In genomic region chr22:38314140-38314991, GRCh38 we compare ENCODE assay signal across 8 cellular contexts. TPM values are rescaled to one million over a fixed set of nuclear protein-coding genes. Genes with fewer than 3 reads are reported as not detected.
DNase-seq lines count a peak whose midpoint lies in the region; ATAC-seq and TF ChIP-seq lines count a peak whose summit lies in the region.

No MANE protein-coding gene starts in this region.

- peak overlapping the region; percentile 100 for H3K27ac ChIP-seq in RWPE1
- H3K27ac ChIP-seq in esophagus squamous epithelium: peak overlapping the region; percentile 98 to 100 (median 98)

- peak overlapping the region in 3 of 4 donors; percentile 74 to 96 (median 89) for H3K4me3 ChIP-seq in esophagus squamous epithelium

- H3K4me1 ChIP-seq in esophagus squamous epithelium: peaks cover 59 to 90% (median 68%) of the 10 kb centered on the region in 3 donors

- no peak for TF ChIP-seq CTCF in RWPE1 (conservative IDR thresholded peaks at IDR 0.05; ENCODE audit: low read depth)
- no peak for TF ChIP-seq CTCF in esophagus squamous epithelium (IDR thresholded peaks at IDR 0.05)

- CTCF ChIA-PET in RWPE1 (lab: Yijun Ruan, JAX): no interaction called here

- H3K36me3 ChIP-seq in esophagus squamous epithelium: peaks cover 0 to 30% (median 0%) of the 10 kb centered on the region in 3 donors

- 34 to 38% methylated on average over 4 to 5 of the region's 19 CpGs for WGBS in esophagus squamous epithelium, 2 donors

- DNase-seq in EH (ENCODE audit: low read depth): peak; percentile 60
- no peak for DNase-seq in RWPE1 (ENCODE audit: low spot score)
- DNase-seq in esophagus squamous epithelium (lab: John Stamatoyannopoulos, UW): no peak
- DNase-seq in retina: peak; percentile 67
- no peak for DNase-seq in NCI-H748 (lab: John Stamatoyannopoulos, UW; ENCODE audit: unreplicated experiment)
- DNase-seq in DMS53 (lab: John Stamatoyannopoulos, UW): no peak
- DNase-seq in SK-N-DZ (ENCODE audit: low spot score): no peak

- no peak for ATAC-seq in HG02763 (IDR thresholded peaks at IDR 0.05; ENCODE audit: unreplicated experiment)

- no peak for TF ChIP-seq POLR2A in esophagus squamous epithelium (IDR thresholded peaks at IDR 0.05)

- H3K9me3 ChIP-seq in esophagus squamous epithelium: no peaks in the 10 kb centered on the region

- H3K27me3 ChIP-seq in esophagus squamous epithelium: no peaks in the 10 kb centered on the region

- POLR2A ChIA-PET in RWPE1 (lab: Yijun Ruan, JAX; ENCODE audit: low non-redundant PET): interaction anchor here (0.5 kb wide), 1 partner anchor 10 kb away, joined by 3 read pairs; no protein-coding TSS in a partner anchor

- intact Hi-C loops in esophagus squamous epithelium (cut with DNase I): no loop called here

RNA-seq across cellular contexts. Expression of gene CSNK1E, which starts 2.9 kb away (rescaled TPM):
- total RNA-seq in esophagus squamous epithelium: 10 to 100 TPM; 40.8 to 94.4 (median 55.9) TPM
- 194 and 221 TPM in 2 replicates for polyA plus RNA-seq in SK-N-DZ (2014; cell fraction: cytosol; rRNA removed)
- 262 and 293 TPM in 2 replicates for polyA plus RNA-seq in SK-N-DZ (2014; cell fraction: nucleus; rRNA removed)

RNA-seq across cellular contexts. Expression of gene TMEM184B, which starts 41.6 kb away (rescaled TPM):
- 10 to 100 TPM; 22.5 to 55.1 (median 28.3) TPM for total RNA-seq in esophagus squamous epithelium
- 19.0 and 26.8 TPM in 2 replicates for polyA plus RNA-seq in SK-N-DZ (2014; cell fraction: cytosol; rRNA removed)
- polyA plus RNA-seq in SK-N-DZ (2014; cell fraction: nucleus; rRNA removed): 14.0 and 27.5 TPM in 2 replicates

Comparison
In these comparisons a context has a peak if more than half of its experiments do, and no peak if none do; other contexts are left out.
1. DNase-seq: peak in EH (single experiment) and retina (single experiment); none in RWPE1 (single experiment), esophagus squamous epithelium (single experiment), NCI-H748 (single experiment), DMS53 (single experiment) and SK-N-DZ (single experiment).